In genomic region chr20:2612073-2612472, GRCh38 we compare ENCODE assay signal across 35 cellular contexts.
"Had no signal": no experiment of that assay in that cellular context is flagged by ENCODE, and none has a peak within 500 bp of the region (broad histone marks: within the 10 kb centered on the region; RNA-seq: fewer than 3 reads in every experiment).

No MANE protein-coding gene starts in this region.

- H3K36me3 ChIP-seq: MG63 had no signal

- DNase-seq: Karpas-422, Kasumi-1, KBM-7, KG1, MG63, MM.1S, MV-4-11, NCI-H1048, NCI-H1092, NCI-H1092 treated with DMSO at 0.1 percent for 48 hours, NCI-H1105, NCI-H1105 treated with DMSO at 0.1 percent for 48 hours, NCI-H1417, NCI-H1417 treated with DMSO at 0.1 percent for 48 hours, NCI-H1436, NCI-H1436 treated with DMSO at 0.1 percent for 48 hours, NCI-H146, NCI-H1694, NCI-H1694 treated with DMSO at 0.1 percent for 48 hours, NCI-H187, NCI-H187 treated with DMSO at 0.1 percent for 48 hours, NCI-H1930, NCI-H2029, NCI-H2029 treated with DMSO at 0.1 percent for 48 hours, NCI-H2081, NCI-H2081 treated with DMSO at 0.1 percent for 48 hours, NCI-H2107, NCI-H2171 treated with DMSO at 0.1 percent for 48 hours, NCI-H2227 treated with DMSO at 0.1 percent for 48 hours, NCI-H226, NCI-H345, NCI-H446, NCI-H446 treated with DMSO at 0.1 percent for 48 hours, NCI-H510A had no signal

- H3K27me3 ChIP-seq: MG63 had no signal

- H3K4me3 ChIP-seq: MG63 had no signal

- H3K9me3 ChIP-seq: MG63 had no signal

- H3K27ac ChIP-seq: KMS-11 had no signal
